Comparison of ENCODE assay signal across 8 cellular contexts in the genomic region with DNA sequence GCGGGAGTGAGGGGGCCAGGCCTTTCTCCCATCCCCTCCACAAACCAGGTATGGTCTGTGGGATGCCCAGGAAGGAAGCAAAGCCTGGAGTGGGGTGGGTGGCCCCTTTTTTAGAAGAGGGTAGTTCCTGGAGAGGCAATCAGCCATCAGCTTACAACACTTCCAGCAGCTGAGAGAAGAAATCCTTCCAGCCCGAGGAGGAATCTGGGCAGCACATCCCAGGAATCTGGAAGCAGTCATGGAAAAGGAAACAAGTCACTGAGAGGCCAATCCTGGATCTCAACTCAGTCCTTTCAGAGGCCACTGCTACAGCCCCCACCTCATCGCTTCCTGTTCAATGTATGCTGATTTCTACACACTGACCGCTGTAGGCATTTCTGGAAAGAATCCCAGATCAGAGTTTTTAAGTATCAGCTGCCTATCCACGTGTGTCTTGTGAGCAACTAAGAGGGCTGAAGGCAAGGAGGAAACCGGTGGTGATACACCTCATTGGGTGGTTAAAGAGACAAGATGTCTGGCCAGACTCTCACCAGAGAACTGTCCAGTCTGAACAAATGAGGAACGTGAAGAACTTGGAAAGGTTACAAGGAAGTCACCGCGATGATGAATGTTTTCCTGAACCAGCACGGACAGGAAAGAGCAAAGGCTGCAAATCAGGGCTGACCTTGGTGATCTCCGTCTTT. TPM values are rescaled to one million over a fixed set of nuclear protein-coding genes. Genes with fewer than 3 reads are reported as not detected.
DNase-seq lines count a peak whose midpoint lies in the region; ATAC-seq and TF ChIP-seq lines count a peak whose summit lies in the region.

No MANE protein-coding gene starts in this region.

- H3K9me3 Mint-ChIP-seq in activated CD8-positive, alpha-beta memory T cell treated with anti-CD3 and anti-CD28 coated beads, Interleukin-2, amount 10 ng/mL, durations not matched to agents 7 days and 5 days (ENCODE audit: low read depth): peaks cover 2% of the 10 kb centered on the region
- H3K9me3 Mint-ChIP-seq in progenitor cell of endocrine pancreas (ENCODE audit: low read depth): no peaks in the 10 kb centered on the region

- peak overlapping the region; percentile 24; the same call in 1 of the 2 replicates for H3K4me3 ChIP-seq in SK-N-MC

- ATAC-seq in foreskin keratinocyte (peak; percentile 47), HG02884 (IDR thresholded peaks at IDR 0.05; ENCODE audit: unreplicated experiment) (no peak)
- no peak for ATAC-seq in activated CD8-positive, alpha-beta memory T cell treated with anti-CD3 and anti-CD28 coated beads, Interleukin-2, amount 10 ng/mL, durations not matched to agents 7 days and 5 days

- peaks cover 11% of the 10 kb centered on the region for H3K4me1 Mint-ChIP-seq in activated CD8-positive, alpha-beta memory T cell treated with anti-CD3 and anti-CD28 coated beads, Interleukin-2, amount 10 ng/mL, durations not matched to agents 7 days and 5 days
- H3K4me1 Mint-ChIP-seq in progenitor cell of endocrine pancreas (ENCODE audit: low read depth): no peaks in the 10 kb centered on the region

- H3K36me3 ChIP-seq in SK-N-MC (ENCODE audit: insufficient read depth, low read length): no peaks in the 10 kb centered on the region

- H3K9me3 ChIP-seq in SK-N-MC (ENCODE audit: low read depth, low read length): no peaks in the 10 kb centered on the region

- TF ChIP-seq CTCF in foreskin keratinocyte (conservative IDR thresholded peaks at IDR 0.05) (no peak), progenitor cell of endocrine pancreas (IDR thresholded peaks at IDR 0.05; ENCODE audit: unreplicated experiment) (no peak)

- CTCF ChIA-PET in activated CD8-positive, alpha-beta memory T cell treated with anti-CD3 and anti-CD28 coated beads, Interleukin-2, amount 10 ng/mL, durations not matched to agents 7 days and 5 days (lab: Charles Lee): no interaction called here

- H3K36me3 Mint-ChIP-seq in activated CD8-positive, alpha-beta memory T cell treated with anti-CD3 and anti-CD28 coated beads, Interleukin-2, amount 10 ng/mL, durations not matched to agents 7 days and 5 days: peaks cover 2% of the 10 kb centered on the region
- H3K36me3 Mint-ChIP-seq in progenitor cell of endocrine pancreas (ENCODE audit: insufficient read depth): no peaks in the 10 kb centered on the region

- no peaks in the 10 kb centered on the region for H3K27me3 ChIP-seq in foreskin keratinocyte

- no peak overlapping the region for H3K9ac ChIP-seq in SK-N-MC (ENCODE audit: insufficient read length)

- no peak overlapping the region for H3K4me3 Mint-ChIP-seq in activated CD8-positive, alpha-beta memory T cell treated with anti-CD3 and anti-CD28 coated beads, Interleukin-2, amount 10 ng/mL, durations not matched to agents 7 days and 5 days
- H3K4me3 Mint-ChIP-seq in progenitor cell of endocrine pancreas (ENCODE audit: low read depth): no peak overlapping the region

- H3K27me3 Mint-ChIP-seq in activated CD8-positive, alpha-beta memory T cell treated with anti-CD3 and anti-CD28 coated beads, Interleukin-2, amount 10 ng/mL, durations not matched to agents 7 days and 5 days: no peaks in the 10 kb centered on the region
- no peaks in the 10 kb centered on the region for H3K27me3 Mint-ChIP-seq in progenitor cell of endocrine pancreas

- peak overlapping the region; percentile 49; the same call in 1 of the 2 replicates for H3K27ac ChIP-seq in SK-N-MC
- H3K27ac ChIP-seq in foreskin keratinocyte: peak overlapping the region; percentile 59

- peaks cover 28% of the 10 kb centered on the region for H3K4me1 ChIP-seq in foreskin keratinocyte

- intact Hi-C loops in posterior vena cava (cut with DNase I): no loop called here

- DNase-seq in Daoy (ENCODE audit: low read depth) (peak; percentile 63), SK-N-MC (ENCODE audit: low read depth, low spot score) (no peak), foreskin keratinocyte (peak; percentile 97), posterior vena cava (ENCODE audit: low spot score) (peak; percentile 81), activated gamma-delta T cell treated with Interleukin-2 at 50 U/mL for 16 hours (no peak), progenitor cell of endocrine pancreas (ENCODE audit: low spot score, unreplicated experiment) (no peak)
- DNase-seq in activated CD8-positive, alpha-beta memory T cell treated with anti-CD3 and anti-CD28 coated beads, Interleukin-2, amount 10 ng/mL, durations not matched to agents 7 days and 5 days: no peak

- H3K27ac Mint-ChIP-seq in activated CD8-positive, alpha-beta memory T cell treated with anti-CD3 and anti-CD28 coated beads, Interleukin-2, amount 10 ng/mL, durations not matched to agents 7 days and 5 days: no peak overlapping the region
- no peak overlapping the region for H3K27ac Mint-ChIP-seq in progenitor cell of endocrine pancreas

RNA-seq across cellular contexts. Expression of gene GPCPD1, which starts 46.5 kb away (rescaled TPM):
- 9.8 and 16.6 TPM in 2 replicates for total RNA-seq in Daoy (2014; rRNA removed; shearing (Covaris generic))
- total RNA-seq in foreskin keratinocyte (7.3 and 8.9 TPM in 2 replicates), posterior vena cava (10 to 100 TPM; 39.6 to 64.4 TPM), progenitor cell of endocrine pancreas (29.8 and 34.2 TPM in 2 replicates)
- polyA plus RNA-seq in foreskin keratinocyte: 2.5 and 2.9 TPM in 2 replicates
- total RNA-seq in activated CD8-positive, alpha-beta memory T cell treated with anti-CD3 and anti-CD28 coated beads, Interleukin-2, amount 10 ng/mL, durations not matched to agents 7 days and 5 days: 10 to 100 TPM; 21.5 to 36.6 TPM

Comparison
In these comparisons a context has a peak if more than half of its experiments do, and no peak if none do; other contexts are left out.
1. DNase-seq: peak in Daoy (single experiment), foreskin keratinocyte (2 of 2) and posterior vena cava (single experiment); none in SK-N-MC (single experiment), activated gamma-delta T cell treated with Interleukin-2 at 50 U/mL for 16 hours (single experiment), activated CD8-positive, alpha-beta memory T cell treated with anti-CD3 and anti-CD28 coated beads, Interleukin-2, amount 10 ng/mL, durations not matched to agents 7 days and 5 days (single experiment) and progenitor cell of endocrine pancreas (single experiment).